Comparison of ENCODE assay signal across 13 cellular contexts in genomic region chr2:166170356-166170755, GRCh38. TPM values are rescaled to one million over a fixed set of nuclear protein-coding genes. Genes with fewer than 3 reads are reported as not detected.
A peak's percentile ranks its signal among the peaks of the same experiment; 100 is the strongest.
DNase-seq lines count a peak whose midpoint lies in the region; ATAC-seq and TF ChIP-seq lines count a peak whose summit lies in the region.
"Had no signal": no experiment of that assay in that cellular context is flagged by ENCODE, and none has a peak within 500 bp of the region (broad histone marks: within the 10 kb centered on the region; RNA-seq: fewer than 3 reads in every experiment).

No MANE protein-coding gene starts in this region.

- H3K9me3 Mint-ChIP-seq in T-helper 2 cell treated with Interferon-gamma antibody and Interleukin-4, amounts not matched to agents 5 μg/mL and 100 μg/mL, for 36 hours: no peaks in the 10 kb centered on the region
- H3K9me3 Mint-ChIP-seq: nephron; stimulated activated naive CD8-positive, alpha-beta T cell treated with anti-CD3 and anti-CD28 coated beads, Interleukin-15, Interleukin-2, amounts not matched to agents 100 ng/mL and 50 ng/mL, for 24 hours had no signal

- H3F3A ChIP-seq in GM23248 (ENCODE audit: insufficient read depth): no peaks in the 10 kb centered on the region

- in situ Hi-C loops in GM23248 (cut with MboI): no loop called here

- no peaks in the 10 kb centered on the region for H3K36me3 Mint-ChIP-seq in T-helper 2 cell treated with Interferon-gamma antibody and Interleukin-4, amounts not matched to agents 5 μg/mL and 100 μg/mL, for 36 hours (ENCODE audit: low read depth)
- H3K36me3 Mint-ChIP-seq: activated naive CD8-positive, alpha-beta T cell had no signal

- peaks cover 7% of the 10 kb centered on the region for H3K27me3 Mint-ChIP-seq in T-helper 2 cell treated with Interferon-gamma antibody and Interleukin-4, amounts not matched to agents 5 μg/mL and 100 μg/mL, for 36 hours (ENCODE audit: low read depth)

- no peaks in the 10 kb centered on the region for H3K27me3 ChIP-seq in GM23248 (replicated peaks; ENCODE audit: insufficient read depth)

- H2AFZ ChIP-seq in GM23248: no peak overlapping the region

- H4K20me1 ChIP-seq in GM23248 (ENCODE audit: insufficient read depth): no peaks in the 10 kb centered on the region

- no peak overlapping the region for H3K4me2 ChIP-seq in GM23248 (ENCODE audit: unreplicated experiment)

- H3K4me1 Mint-ChIP-seq in T-helper 2 cell treated with Interferon-gamma antibody and Interleukin-4, amounts not matched to agents 5 μg/mL and 100 μg/mL, for 36 hours (ENCODE audit: low read depth): no peaks in the 10 kb centered on the region

- H3K4me1 ChIP-seq in GM23248 (ENCODE audit: insufficient read depth): no peaks in the 10 kb centered on the region
- H3K4me1 ChIP-seq: Caco-2 had no signal

- no peak overlapping the region for H3K27ac ChIP-seq in GM23248

- WGBS in GM23248 (ENCODE audit: low coverage in 1 of 2, low lambda C conversion rate in 2 of 2, missing lambda C conversion rate in 2 of 2), 2 experiments: 87 to 89% methylated on average over 2 of the region's 2 CpGs

- H3K9ac ChIP-seq in GM23248: no peak overlapping the region

- H3K9me2 ChIP-seq in GM23248 (ENCODE audit: insufficient read depth): no peaks in the 10 kb centered on the region

- no peak overlapping the region for H3K27ac Mint-ChIP-seq in T-helper 2 cell treated with Interferon-gamma antibody and Interleukin-4, amounts not matched to agents 5 μg/mL and 100 μg/mL, for 36 hours
- H3K27ac Mint-ChIP-seq: activated naive CD8-positive, alpha-beta T cell; nephron; stimulated activated naive CD8-positive, alpha-beta T cell treated with anti-CD3 and anti-CD28 coated beads, Interleukin-15, Interleukin-2, amounts not matched to agents 100 ng/mL and 50 ng/mL, for 24 hours had no signal

- DNase-seq in GM23248 (peak; percentile 30), fibroblast of mammary gland (ENCODE audit: low read depth) (peak; percentile 68), NCI-H2029 treated with DMSO at 0.1 percent for 48 hours (lab: John Stamatoyannopoulos, UW) (no peak)
- DNase-seq in activated CD4-positive, alpha-beta T cell treated with anti-CD3 and anti-CD28 coated beads, Interleukin-2, amount 50 U/mL, for 1 hour: no peak
- DNase-seq in T-helper 2 cell treated with Interferon-gamma antibody and Interleukin-4, amounts not matched to agents 5 μg/mL and 100 μg/mL, for 36 hours (ENCODE audit: low spot score): no peak
- DNase-seq in activated CD4-positive, CD25-positive, alpha-beta regulatory T cell (lab: John Stamatoyannopoulos, UW): no peak
- DNase-seq: activated CD4-positive, alpha-beta T cell treated with anti-CD3 and anti-CD28 coated beads for 48 hours; Caco-2 had no signal

- H3K4me3 Mint-ChIP-seq in T-helper 2 cell treated with Interferon-gamma antibody and Interleukin-4, amounts not matched to agents 5 μg/mL and 100 μg/mL, for 36 hours: no peak overlapping the region
- H3K4me3 Mint-ChIP-seq: activated naive CD8-positive, alpha-beta T cell; nephron; stimulated activated naive CD8-positive, alpha-beta T cell treated with anti-CD3 and anti-CD28 coated beads, Interleukin-15, Interleukin-2, amounts not matched to agents 100 ng/mL and 50 ng/mL, for 24 hours had no signal

- no peak for TF ChIP-seq CTCF in fibroblast of mammary gland (conservative IDR thresholded peaks at IDR 0.05; ENCODE audit: control insufficient read depth, insufficient read depth, low read depth, low read length)

- no peaks in the 10 kb centered on the region for H3K79me2 ChIP-seq in GM23248 (ENCODE audit: insufficient read depth)

- H3K4me3 ChIP-seq in GM23248 (no peak overlapping the region), fibroblast of mammary gland (ENCODE audit: control insufficient read depth, low read depth, low read length) (no peak overlapping the region)

- no peaks in the 10 kb centered on the region for H3K36me3 ChIP-seq in GM23248 (ENCODE audit: low read depth)

- no peaks in the 10 kb centered on the region for H3K9me3 ChIP-seq in GM23248 (ENCODE audit: low read depth)
- H3K9me3 ChIP-seq: Caco-2 had no signal

- ATAC-seq in GM18861 (IDR thresholded peaks at IDR 0.05; ENCODE audit: unreplicated experiment) (peak; percentile 69), HG03575 (IDR thresholded peaks at IDR 0.05; ENCODE audit: extremely low read depth, insufficient number of reproducible peaks, low FRiP score, unreplicated experiment) (peak; percentile 64)

RNA-seq across cellular contexts. Expression of gene SCN1A, which starts 42.5 kb away (rescaled TPM):
- 0.13 TPM in 1 of 2 replicates, not detected in the other for total RNA-seq in GM23248 (2014; rRNA removed; shearing (Covaris generic))
- polyA plus RNA-seq in GM23248 (2016; fragmentation: Nextera tagmentation; extraction: Ambion mirVana): 0.08 TPM in 1 of 2 replicates, not detected in the other
- total RNA-seq: Caco-2 had no signal

Comparison
In these comparisons a context has a peak if more than half of its experiments do, and no peak if none do; other contexts are left out.
1. DNase-seq: peak in GM23248 (single experiment) and fibroblast of mammary gland (single experiment); none in activated CD4-positive, alpha-beta T cell treated with anti-CD3 and anti-CD28 coated beads, Interleukin-2, amount 50 U/mL, for 1 hour (single experiment), NCI-H2029 treated with DMSO at 0.1 percent for 48 hours (single experiment), T-helper 2 cell treated with Interferon-gamma antibody and Interleukin-4, amounts not matched to agents 5 μg/mL and 100 μg/mL, for 36 hours (single experiment) and activated CD4-positive, CD25-positive, alpha-beta regulatory T cell (0 of 4).